In genomic region chr1:75615664-75616435, GRCh38 we compare ENCODE assay signal across 8 cellular contexts. TPM values are rescaled to one million over a fixed set of nuclear protein-coding genes. Genes with fewer than 3 reads are reported as not detected.
DNase-seq lines count a peak whose midpoint lies in the region; ATAC-seq, FAIRE-seq and TF ChIP-seq lines count a peak whose summit lies in the region.

No MANE protein-coding gene starts in this region.

- peak overlapping the region; percentile 33 for H3K9ac ChIP-seq in endothelial cell of umbilical vein (replicated peaks; ENCODE audit: extremely low read depth, insufficient read depth, low read length)

- peak overlapping the region; percentile 77 for H3K4me3 Mint-ChIP-seq in WTC11

- peak overlapping the region; percentile 80 to 84 (median 82) for H3K4me3 ChIP-seq in endothelial cell of umbilical vein (replicated peaks in 1 of 3; ENCODE audit: insufficient read depth in 1 of 3, low read depth in 1 of 3, low read length in 3 of 3)
- H3K4me3 ChIP-seq in mesodermal cell (ENCODE audit: extremely low read depth, insufficient read depth, low read length, poor library complexity, severe bottlenecking) = peak overlapping the region; percentile 42
- peak overlapping the region; percentile 49 for H3K4me3 ChIP-seq in urinary bladder (ENCODE audit: low read depth, low read length)

- intact Hi-C loops in endothelial cell of umbilical vein (cut with micrococcal nuclease) = loop anchor here (1.0 to 5.0 kb wide), 3 partner anchors 17 to 270 kb away; no protein-coding TSS in a partner anchor

- POLR2A ChIA-PET in WTC11 (lab: Charles Lee) (interaction anchor here (0.6 to 1.6 kb wide), 3 partner anchors 14 to 386 kb away, joined by 3 to 4 read pairs (median 3); no protein-coding TSS in a partner anchor), endothelial cell of umbilical vein (lab: Charles Lee) (interaction anchor here (0.6 kb wide), 1 partner anchor 115 kb away, joined by 7 read pairs; no protein-coding TSS in a partner anchor)

- H2AFZ ChIP-seq in endothelial cell of umbilical vein (ENCODE audit: low read depth, low read length) = peak overlapping the region; percentile 89

- BruUV-seq in endothelial cell of umbilical vein (replicated peaks; lab: Mats Ljungman, UMichigan) = no TSS peak

- no peaks in the 10 kb centered on the region for H3K9me3 ChIP-seq in endothelial cell of umbilical vein (replicated peaks; ENCODE audit: control insufficient read depth, insufficient read depth, low read length)
- H3K9me3 ChIP-seq in mesodermal cell (ENCODE audit: control insufficient read depth, low read length) = no peaks in the 10 kb centered on the region

- H3K4me2 ChIP-seq in endothelial cell of umbilical vein (ENCODE audit: insufficient read depth, low read length) = peak overlapping the region; percentile 90

- H3K27ac Mint-ChIP-seq in WTC11 = no peak overlapping the region

- H3K4me1 Mint-ChIP-seq in WTC11 = peaks cover 18% of the 10 kb centered on the region

- dilution Hi-C loops in endothelial cell of umbilical vein (cut with MboI; ENCODE audit: extremely low pct_ligation_motif_present, low sequenced_read_pairs) = no loop called here

- H3K79me2 ChIP-seq in endothelial cell of umbilical vein (ENCODE audit: control insufficient read depth, insufficient read depth, low read length) = no peaks in the 10 kb centered on the region

- H3K27ac ChIP-seq in endothelial cell of umbilical vein (ENCODE audit: insufficient read depth, low read depth, low read length) = no peak overlapping the region
- H3K27ac ChIP-seq in mesodermal cell (ENCODE audit: low read depth, low read length, severe bottlenecking) = no peak overlapping the region
- no peak overlapping the region for H3K27ac ChIP-seq in urinary bladder (ENCODE audit: low read depth)

- no peaks in the 10 kb centered on the region for H3K36me3 Mint-ChIP-seq in WTC11

- ATAC-seq in HG03354 (IDR thresholded peaks at IDR 0.05; ENCODE audit: poor library complexity, severe bottlenecking, unreplicated experiment) (peak; percentile 37), WTC11 (peak; percentile 45)

- no peaks in the 10 kb centered on the region for H4K20me1 ChIP-seq in endothelial cell of umbilical vein (replicated peaks; ENCODE audit: control insufficient read depth, extremely low read depth, insufficient read depth, low read length)

- H3K9me1 ChIP-seq in endothelial cell of umbilical vein (replicated peaks; ENCODE audit: control insufficient read depth, extremely low read depth, insufficient read depth, low read length) = no peaks in the 10 kb centered on the region

- H3K4me1 ChIP-seq in endothelial cell of umbilical vein (ENCODE audit: control insufficient read depth, extremely low read depth, insufficient read depth, low read length) (peaks cover 12% of the 10 kb centered on the region), mesodermal cell (ENCODE audit: control insufficient read depth, insufficient read depth, low read length, poor library complexity, severe bottlenecking) (no peaks in the 10 kb centered on the region), urinary bladder (ENCODE audit: insufficient read depth) (no peaks in the 10 kb centered on the region)

- H3K36me3 ChIP-seq in endothelial cell of umbilical vein (ENCODE audit: control insufficient read depth in 2 of 2, extremely low read depth in 1 of 2, insufficient read depth in 2 of 2, low read length in 2 of 2) (no peaks in the 10 kb centered on the region), mesodermal cell (ENCODE audit: control insufficient read depth, insufficient read depth, low read length) (no peaks in the 10 kb centered on the region), urinary bladder (ENCODE audit: insufficient read depth) (no peaks in the 10 kb centered on the region)

- CTCF ChIA-PET in WTC11 (lab: Charles Lee) = interaction anchor here (0.7 to 2.8 kb wide), 13 partner anchors 10 to 882 kb away, joined by 3 to 23 read pairs (median 5); no protein-coding TSS in a partner anchor
- CTCF ChIA-PET in endothelial cell of umbilical vein (lab: Charles Lee) = interaction anchor here (0.9 to 6.3 kb wide), 11 partner anchors 12 to 382 kb away, joined by 3 to 96 read pairs (median 9); no protein-coding TSS in a partner anchor

- no peak for FAIRE-seq in endothelial cell of umbilical vein (lab: Jason Lieb, UNC)

- 0% methylated on average over 9 to 48 of the region's 72 CpGs for WGBS in mesodermal cell (ENCODE audit: insufficient coverage in 2 of 2), 2 experiments
- WGBS in urinary bladder = under 1% methylated on average over 72 of the region's 72 CpGs

- no peak for TF ChIP-seq POLR2A in endothelial cell of umbilical vein (IDR thresholded peaks at IDR 0.05; ENCODE audit: low read depth, low read length)

- no peaks in the 10 kb centered on the region for H3K9me3 Mint-ChIP-seq in WTC11

- peaks cover 0 to 3% of the 10 kb centered on the region in 2 experiments for H3K27me3 ChIP-seq in endothelial cell of umbilical vein (ENCODE audit: control insufficient read depth in 2 of 2, insufficient read depth in 2 of 2, low read length in 2 of 2)

- TF ChIP-seq CTCF in WTC11 (IDR thresholded peaks at IDR 0.05) = no peak
- TF ChIP-seq CTCF in endothelial cell of umbilical vein (IDR thresholded peaks at IDR 0.05; ENCODE audit: extremely low read depth in 1 of 2, insufficient read depth in 1 of 2, low read depth in 1 of 2, low read length in 2 of 2) = no peak

- peaks cover 69% of the 10 kb centered on the region for H3K27me3 Mint-ChIP-seq in WTC11 (ENCODE audit: low read depth)

- DNase-seq in NCI-H345 (lab: John Stamatoyannopoulos, UW) = peak; percentile 29
- no peak for DNase-seq in NCI-H345 treated with DMSO at 0.1 percent for 48 hours (lab: John Stamatoyannopoulos, UW; ENCODE audit: unreplicated experiment)
- DNase-seq in WTC11 (ENCODE audit: low spot score) = peak; percentile 47
- DNase-seq in endothelial cell of umbilical vein (ENCODE audit: low read depth, low spot score) = peak; percentile 74
- no peak for DNase-seq in NK-92 treated with Interleukin-12 subunit alpha and Interleukin-12 subunit beta, amount 100 ng/mL, for 24 hours (lab: John Stamatoyannopoulos, UW)

TF ChIP-seq in WTC11, 78 proteins besides CTCF, POLR2A, EP300 and RAD21 (continues in another document):
- TF ChIP-seq ZNF281 (CRISPR knock-in tag; IDR thresholded peaks at IDR 0.05) (no peak), OVOL2 (CRISPR knock-in tag; IDR thresholded peaks at IDR 0.05; ENCODE audit: borderline replicate concordance) (no peak)

TF ChIP-seq in endothelial cell of umbilical vein, 7 proteins besides CTCF, POLR2A, EP300 and RAD21:
- TF ChIP-seq POLR2AphosphoS5 (IDR thresholded peaks at IDR 0.05; ENCODE audit: insufficient read depth, low read depth, low read length) (no peak), JUN (IDR thresholded peaks at IDR 0.05; ENCODE audit: borderline replicate concordance, insufficient read depth, insufficient read length, low read depth) (no peak), FOS (IDR thresholded peaks at IDR 0.05; ENCODE audit: borderline replicate concordance, insufficient read depth, low read length) (no peak), GATA2 (IDR thresholded peaks at IDR 0.05; ENCODE audit: insufficient read depth, insufficient read length, low read depth, low read length) (no peak), EZH2 (IDR thresholded peaks at IDR 0.05; ENCODE audit: borderline replicate concordance, low read depth, low read length, severe bottlenecking) (no peak), MAX (IDR thresholded peaks at IDR 0.05; ENCODE audit: insufficient read depth, insufficient read length) (no peak), MYC (IDR thresholded peaks at IDR 0.05; ENCODE audit: low read depth, low read length) (no peak)

RNA-seq across cellular contexts. Expression of gene SLC44A5, which starts 4.9 kb away (rescaled TPM):
- 1.6 to 1.8 TPM (median 1.8 TPM) in 3 replicates for total RNA-seq in WTC11 (2021)
- total RNA-seq in endothelial cell of umbilical vein = 1.6 TPM in 2 replicates
- polyA plus RNA-seq in endothelial cell of umbilical vein = 2.5 and 3.2 TPM in 2 replicates
- polyA plus RNA-seq in endothelial cell of umbilical vein (2011; cell fraction: cytosol; rRNA removed) = 1.3 and 2.0 TPM in 2 replicates
- 10.3 and 11.8 TPM in 2 replicates for polyA plus RNA-seq in endothelial cell of umbilical vein (2011; cell fraction: nucleus; rRNA removed)
- polyA plus RNA-seq in endothelial cell of umbilical vein (2012) = 2.3 and 2.9 TPM in 2 replicates
- polyA minus RNA-seq in endothelial cell of umbilical vein = 6.0 and 6.1 TPM in 2 replicates
- polyA minus RNA-seq in endothelial cell of umbilical vein (2011; cell fraction: cytosol; rRNA and poly(A)+ RNA removed) = not detected
- 6.9 and 9.6 TPM in 2 replicates for polyA minus RNA-seq in endothelial cell of umbilical vein (2011; cell fraction: nucleus; rRNA and poly(A)+ RNA removed)
- polyA plus RNA-seq in mesodermal cell (2013, experiment 1 of 2) = 6.7 TPM
- 5.1 TPM for polyA plus RNA-seq in mesodermal cell (2013, experiment 2 of 2)
- total RNA-seq in urinary bladder = 5.9 TPM
- polyA plus RNA-seq in urinary bladder = 0.77 TPM

Comparison
In these comparisons a context has a peak if more than half of its experiments do, and no peak if none do; other contexts are left out.
1. DNase-seq: peak in NCI-H345 (single experiment), WTC11 (single experiment) and endothelial cell of umbilical vein (single experiment); none in NCI-H345 treated with DMSO at 0.1 percent for 48 hours (single experiment) and NK-92 treated with Interleukin-12 subunit alpha and Interleukin-12 subunit beta, amount 100 ng/mL, for 24 hours (single experiment).
2. Peak in every context shown above with its lines, with median percentiles within 50 percentile points of each other: H3K4me3 ChIP-seq.